Comparison of ENCODE assay signal across 12 cellular contexts in genomic region chr9:134178781-134179551, GRCh38. TPM values are rescaled to one million over a fixed set of nuclear protein-coding genes. Genes with fewer than 3 reads are reported as not detected.
DNase-seq lines count a peak whose midpoint lies in the region; ATAC-seq and TF ChIP-seq lines count a peak whose summit lies in the region.
"Had no signal": no experiment of that assay in that cellular context is flagged by ENCODE, and none has a peak within 500 bp of the region (broad histone marks: within the 10 kb centered on the region; RNA-seq: fewer than 3 reads in every experiment).

No MANE protein-coding gene starts in this region.

- H3K4me3 ChIP-seq in AG10803 (ENCODE audit: low read length) (no peak overlapping the region), fibroblast of pulmonary artery (replicated peaks; ENCODE audit: low read depth, low read length) (no peak overlapping the region), osteoblast (ENCODE audit: insufficient read depth, low read length) (no peak overlapping the region)

- ATAC-seq in GM19467 (IDR thresholded peaks at IDR 0.05; ENCODE audit: unreplicated experiment) = no peak
- ATAC-seq in GM18861 (IDR thresholded peaks at IDR 0.05; ENCODE audit: unreplicated experiment) = no peak
- ATAC-seq: CD8-positive, alpha-beta T cell had no signal

- no peaks in the 10 kb centered on the region for H3K79me2 ChIP-seq in osteoblast (ENCODE audit: insufficient read depth, low read length)
- H3K79me2 ChIP-seq: parathyroid adenoma had no signal

- H3K4me2 ChIP-seq in osteoblast (ENCODE audit: insufficient read depth, low read length) = peak overlapping the region; percentile 16

- no peaks in the 10 kb centered on the region for H4K20me1 ChIP-seq in osteoblast (ENCODE audit: insufficient read depth, low read length)

- H3K4me1 ChIP-seq in osteoblast (ENCODE audit: insufficient read depth, low read length) = peaks cover 10% of the 10 kb centered on the region
- H3K4me1 ChIP-seq: parathyroid adenoma had no signal

- peak; percentile 72 for DNase-seq in AG10803 (ENCODE audit: low read depth)
- peak; percentile 52 for DNase-seq in KBM-7
- DNase-seq in fibroblast of pulmonary artery (ENCODE audit: low read depth) = peak; percentile 20
- peak; percentile 97 for DNase-seq in osteoblast (ENCODE audit: insufficient read length, low spot score, missing footprints)
- DNase-seq in NCI-H524 (lab: John Stamatoyannopoulos, UW) = no peak
- DNase-seq in DMS153 (lab: John Stamatoyannopoulos, UW) = no peak
- DNase-seq: activated naive CD4-positive, alpha-beta T cell treated with Interleukin-2 at 50 U/mL for 16 hours; NCI-H1048 had no signal

- H3K36me3 ChIP-seq in osteoblast (ENCODE audit: insufficient read depth, low read length) = no peaks in the 10 kb centered on the region

- H3K27me3 ChIP-seq in osteoblast (ENCODE audit: insufficient read depth, low read length) = peaks cover 18% of the 10 kb centered on the region

- in situ Hi-C loops in KBM-7 (cut with MboI; ENCODE audit: low pct_unique_long_range_greater_than_20kb, low sequenced_read_pairs) = no loop called here

- no peak overlapping the region for H3K27ac ChIP-seq in osteoblast (ENCODE audit: low read depth, low read length)
- H3K27ac ChIP-seq: parathyroid adenoma had no signal

- TF ChIP-seq CTCF in AG10803 (conservative IDR thresholded peaks at IDR 0.05; ENCODE audit: low read length) = no peak
- TF ChIP-seq CTCF in fibroblast of pulmonary artery (IDR thresholded peaks at IDR 0.05; ENCODE audit: low read length, missing control alignments) = no peak
- no peak for TF ChIP-seq CTCF in osteoblast (IDR thresholded peaks at IDR 0.05; ENCODE audit: extremely low read depth, low read depth, low read length)

- H3K9me3 ChIP-seq in osteoblast (ENCODE audit: low read depth, low read length) = no peaks in the 10 kb centered on the region

- peak overlapping the region; percentile 66 for H2AFZ ChIP-seq in osteoblast (ENCODE audit: low read length)
- H2AFZ ChIP-seq: parathyroid adenoma had no signal

RNA-seq across cellular contexts. Expression of gene RNU6ATAC, which starts 14.6 kb away (rescaled TPM):
- total RNA-seq in osteoblast = not detected in 2 replicates

RNA-seq across cellular contexts. Expression of gene WDR5, which starts 43.1 kb away (rescaled TPM):
- total RNA-seq in osteoblast = 17.4 and 17.7 TPM in 2 replicates

Comparison
In these comparisons a context has a peak if more than half of its experiments do, and no peak if none do; other contexts are left out.
1. DNase-seq: peak in AG10803 (single experiment), KBM-7 (single experiment), fibroblast of pulmonary artery (single experiment) and osteoblast (single experiment); none in NCI-H524 (0 of 2) and DMS153 (single experiment).